8 cellular contexts compared by ENCODE assay signal in genomic region chr3:192816274-192816853, GRCh38.
DNase-seq lines count a peak whose midpoint lies in the region; ATAC-seq, FAIRE-seq and TF ChIP-seq lines count a peak whose summit lies in the region.

No MANE protein-coding gene starts in this region.

- no peak overlapping the region for H3K18ac ChIP-seq in mesenchymal stem cell (ENCODE audit: low read depth in 1 of 2, low read length in 2 of 2)

- WGBS in mesenchymal stem cell, result 63% methylated on average over 6 of the region's 7 CpGs

- H2BK120ac ChIP-seq in mesenchymal stem cell (ENCODE audit: low read depth, low read length), result no peak overlapping the region

- POLR2A ChIA-PET in HEK293 (lab: Yijun Ruan, JAX), result no interaction called here

- H3K4me1 ChIP-seq in HEK293 (ENCODE audit: control insufficient read depth, insufficient read depth, low read length) (peaks cover 16% of the 10 kb centered on the region), mesenchymal stem cell (ENCODE audit: control insufficient read depth, insufficient read depth, low read depth, low read length) (peaks cover 10% of the 10 kb centered on the region)

- H3K27me3 ChIP-seq in bronchial epithelial cell (ENCODE audit: control insufficient read depth, insufficient read depth, low read length) (no peaks in the 10 kb centered on the region), mesenchymal stem cell (ENCODE audit: control insufficient read depth in 1 of 2, insufficient read depth in 1 of 2, low read length in 2 of 2) (no peaks in the 10 kb centered on the region)

- ATAC-seq in GM21423 (IDR thresholded peaks at IDR 0.05; ENCODE audit: unreplicated experiment), result no peak

- H3K23ac ChIP-seq in mesenchymal stem cell (ENCODE audit: low read length in 2 of 2), result no peak overlapping the region

- H2BK5ac ChIP-seq in mesenchymal stem cell (ENCODE audit: low read depth, low read length, poor library complexity, severe bottlenecking), result no peak overlapping the region

- TF ChIP-seq CTCF in HEK293 (tag by site-specific recombination; IDR thresholded peaks at IDR 0.05), result no peak
- peak; percentile 59 for TF ChIP-seq CTCF in bronchial epithelial cell (IDR thresholded peaks at IDR 0.05; ENCODE audit: insufficient read depth, low read length, severe bottlenecking)

- H3K79me1 ChIP-seq in mesenchymal stem cell (replicated peaks; ENCODE audit: low read length, poor library complexity, severe bottlenecking), result peaks cover 21% of the 10 kb centered on the region

- H2BK15ac ChIP-seq in mesenchymal stem cell (ENCODE audit: low read depth, poor library complexity, severe bottlenecking), result no peak overlapping the region

- H3K4ac ChIP-seq in mesenchymal stem cell (ENCODE audit: low read depth in 1 of 2, low read length in 2 of 2), result no peak overlapping the region

- no peak overlapping the region for H2AK5ac ChIP-seq in mesenchymal stem cell (ENCODE audit: low read length, severe bottlenecking)

- H3K14ac ChIP-seq in mesenchymal stem cell (ENCODE audit: low read length in 2 of 2), result no peak overlapping the region

- no peak overlapping the region for H4K8ac ChIP-seq in mesenchymal stem cell (ENCODE audit: low read length)

- H2BK12ac ChIP-seq in mesenchymal stem cell (ENCODE audit: low read length in 2 of 2), result no peak overlapping the region

- H3K36me3 ChIP-seq in HEK293 (ENCODE audit: control insufficient read depth in 2 of 2, insufficient read depth in 1 of 2, low read length in 2 of 2) (no peaks in the 10 kb centered on the region), bronchial epithelial cell (ENCODE audit: control insufficient read depth, insufficient read depth, low read length) (no peaks in the 10 kb centered on the region), mesenchymal stem cell (ENCODE audit: control insufficient read depth in 1 of 2, insufficient read depth in 2 of 2, low read depth in 1 of 2, low read length in 2 of 2) (no peaks in the 10 kb centered on the region)

- no peak overlapping the region for H4K91ac ChIP-seq in mesenchymal stem cell (ENCODE audit: low read length)

- peak; percentile 53 for DNase-seq in COR-L47 (lab: John Stamatoyannopoulos, UW)
- peak; percentile 75 for DNase-seq in NCI-H774 (lab: John Stamatoyannopoulos, UW)
- peak; percentile 57 for DNase-seq in bronchial epithelial cell (ENCODE audit: low read depth)
- DNase-seq in mesenchymal stem cell, result peak; percentile 71
- DNase-seq in ureter (ENCODE audit: low spot score), result no peak
- DNase-seq in NCI-H187 treated with DMSO at 0.1 percent for 48 hours (lab: John Stamatoyannopoulos, UW), result no peak

- H3K9me3 ChIP-seq in HEK293 (ENCODE audit: control insufficient read depth, insufficient read depth, low read depth, low read length) (no peaks in the 10 kb centered on the region), mesenchymal stem cell (ENCODE audit: control insufficient read depth, low read length) (no peaks in the 10 kb centered on the region)

- no peak overlapping the region for H3K4me3 ChIP-seq in HEK293 (ENCODE audit: low read depth, low read length)
- H3K4me3 ChIP-seq in bronchial epithelial cell (ENCODE audit: low read depth, low read length), result no peak overlapping the region
- no peak overlapping the region for H3K4me3 ChIP-seq in mesenchymal stem cell (ENCODE audit: insufficient read depth in 1 of 2, low read depth in 1 of 2, low read length in 2 of 2)

- H2AFZ ChIP-seq in mesenchymal stem cell (ENCODE audit: low read depth, low read length), result no peak overlapping the region

- CTCF ChIA-PET in HEK293 (lab: Yijun Ruan, JAX), result interaction anchor here (0.6 to 8.5 kb wide), 23 partner anchors 9 to 1588 kb away, joined by 3 to 132 read pairs (median 4); partner anchors contain the start of gene MB21D2

- H3K27ac ChIP-seq in HEK293 (ENCODE audit: extremely low read depth, low read depth, low read length) (no peak overlapping the region), mesenchymal stem cell (ENCODE audit: low read length, poor library complexity, severe bottlenecking) (no peak overlapping the region)

- no peak overlapping the region for H3K4me2 ChIP-seq in mesenchymal stem cell (ENCODE audit: low read length, poor library complexity, severe bottlenecking)

- no peak for FAIRE-seq in bronchial epithelial cell (lab: Jason Lieb, UNC)

- H3K9ac ChIP-seq in mesenchymal stem cell (ENCODE audit: low read length), result peak overlapping the region; percentile 73

TF ChIP-seq in HEK293, 187 proteins besides CTCF, POLR2A, EP300 and RAD21 (continues in another document):
- TF ChIP-seq GLIS2 (tag by site-specific recombination; IDR thresholded peaks at IDR 0.05), result no peak
- TF ChIP-seq ZNF211 (tag by site-specific recombination; IDR thresholded peaks at IDR 0.05; ENCODE audit: low read depth), result no peak
- TF ChIP-seq, protein P1, sequence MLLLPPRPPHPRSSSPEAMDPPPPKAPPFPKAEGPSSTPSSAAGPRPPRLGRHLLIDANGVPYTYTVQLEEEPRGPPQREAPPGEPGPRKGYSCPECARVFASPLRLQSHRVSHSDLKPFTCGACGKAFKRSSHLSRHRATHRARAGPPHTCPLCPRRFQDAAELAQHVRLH (tag by site-specific recombination; IDR thresholded peaks at IDR 0.05), result no peak
- TF ChIP-seq BCL11A (tag by site-specific recombination; IDR thresholded peaks at IDR 0.05; ENCODE audit: low read depth), result no peak
- TF ChIP-seq HIC1 (tag by site-specific recombination; IDR thresholded peaks at IDR 0.05), result no peak
- TF ChIP-seq ZNF174 (tag by site-specific recombination; IDR thresholded peaks at IDR 0.05), result no peak
- TF ChIP-seq BCL11B (tag by site-specific recombination; IDR thresholded peaks at IDR 0.05; ENCODE audit: low read depth), result no peak
- no peak for TF ChIP-seq ZBTB21 (tag by site-specific recombination; IDR thresholded peaks at IDR 0.05)
- no peak for TF ChIP-seq ZNF350 (tag by site-specific recombination; IDR thresholded peaks at IDR 0.05)
- TF ChIP-seq, protein P2, sequence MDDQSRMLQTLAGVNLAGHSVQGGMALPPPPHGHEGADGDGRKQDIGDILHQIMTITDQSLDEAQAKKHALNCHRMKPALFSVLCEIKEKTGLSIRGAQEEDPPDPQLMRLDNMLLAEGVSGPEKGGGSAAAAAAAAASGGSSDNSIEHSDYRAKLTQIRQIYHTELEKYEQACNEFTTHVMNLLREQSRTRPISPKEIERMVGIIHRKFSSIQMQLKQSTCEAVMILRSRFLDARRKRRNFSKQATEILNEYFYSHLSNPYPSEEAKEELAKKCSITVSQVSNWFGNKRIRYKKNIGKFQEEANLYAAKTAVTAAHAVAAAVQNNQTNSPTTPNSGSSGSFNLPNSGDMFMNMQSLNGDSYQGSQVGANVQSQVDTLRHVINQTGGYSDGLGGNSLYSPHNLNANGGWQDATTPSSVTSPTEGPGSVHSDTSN (CRISPR knock-in tag; IDR thresholded peaks at IDR 0.05), result no peak
- TF ChIP-seq ZBTB17 (tag by site-specific recombination; IDR thresholded peaks at IDR 0.05), result peak; percentile 84
- no peak for TF ChIP-seq RBAK (tag by site-specific recombination; IDR thresholded peaks at IDR 0.05)
- TF ChIP-seq ZNF175 (tag by site-specific recombination; IDR thresholded peaks at IDR 0.05), result no peak
- TF ChIP-seq ZNF529 (tag by site-specific recombination; IDR thresholded peaks at IDR 0.05; ENCODE audit: insufficient replicate concordance), result no peak
- TF ChIP-seq ZNF223 (tag by site-specific recombination; IDR thresholded peaks at IDR 0.05), result no peak
- TF ChIP-seq ZSCAN18 (tag by site-specific recombination; IDR thresholded peaks at IDR 0.05), result no peak
- TF ChIP-seq ZNF610 (tag by site-specific recombination; IDR thresholded peaks at IDR 0.05; ENCODE audit: borderline replicate concordance), result no peak
- no peak for TF ChIP-seq ZNF121 (tag by site-specific recombination; IDR thresholded peaks at IDR 0.05)
- 0 out of 2 replicates have a peak, but pooled peaks have one; percentile 46 for TF ChIP-seq ZNF660 (tag by site-specific recombination; IDR thresholded peaks at IDR 0.05)

Comparison
In these comparisons a context has a peak if more than half of its experiments do, and no peak if none do; other contexts are left out.
1. DNase-seq: peak in COR-L47 (single experiment), NCI-H774 (single experiment), bronchial epithelial cell (single experiment) and mesenchymal stem cell (single experiment); none in ureter (single experiment) and NCI-H187 treated with DMSO at 0.1 percent for 48 hours (single experiment).